In the genomic region with DNA sequence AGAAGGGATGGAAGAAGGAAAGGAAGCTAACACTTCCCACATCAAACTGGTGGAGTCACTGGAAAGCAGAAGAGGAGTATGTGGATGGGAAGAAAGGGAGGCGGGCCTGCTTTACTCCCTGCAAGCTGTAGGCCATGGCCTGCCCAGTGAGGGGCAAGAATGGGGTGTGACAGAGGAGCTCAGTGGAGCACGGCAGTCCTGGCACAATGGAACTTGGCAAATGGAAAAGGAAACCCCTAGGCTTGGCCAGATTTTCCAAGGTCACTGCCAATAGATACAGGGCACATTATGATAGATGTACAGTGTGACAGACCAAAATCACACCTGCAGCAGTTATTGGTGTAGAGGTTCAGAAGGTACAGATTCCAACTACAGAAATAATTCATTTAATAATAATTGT, we compare ENCODE assay signal across 37 cellular contexts.
"Had no signal": no experiment of that assay in that cellular context is flagged by ENCODE, and none has a peak within 500 bp of the region (broad histone marks: within the 10 kb centered on the region; RNA-seq: fewer than 3 reads in every experiment).

No MANE protein-coding gene starts in this region.

- H3K27me3 ChIP-seq: adrenal gland, body of pancreas, brain microvascular endothelial cell, breast epithelium had no signal

- H3K27ac Mint-ChIP-seq: activated B cell treated with CpG ODN at 0.5 μM for 24 hours; activated CD4-positive, alpha-beta memory T cell treated with anti-CD3 and anti-CD28 coated beads for 36 hours; activated CD4-positive, alpha-beta T cell treated with anti-CD3 and anti-CD28 coated beads, Interleukin-2, amount 10 ng/mL, durations not matched to agents 24 days and 14 days; activated CD8-positive, alpha-beta T cell treated with anti-CD3 and anti-CD28 coated beads for 36 hours; activated naive CD4-positive, alpha-beta T cell treated with anti-CD3 and anti-CD28 coated beads for 36 hours; activated naive CD4-positive, alpha-beta T cell treated with anti-CD3 and anti-CD28 coated beads, Interleukin-2, amount 50 U/mL, for 72 hours; activated naive CD8-positive, alpha-beta T cell treated with anti-CD3 and anti-CD28 coated beads for 36 hours; activated T-cell treated with anti-CD3 and anti-CD28 coated beads, Interleukin-2, amount 50 U/mL, for 72 hours; activated T-helper 1 cell treated with anti-CD3 and anti-CD28 coated beads, Interleukin-12 subunit alpha, Interleukin-12 subunit beta, Interleukin-2, Interleukin-4 antibody, amounts not matched to agents 30 ng/mL and 10 ng/mL and 1 ng/mL, durations not matched to agents 14 hours and 24 hours and 36 hours; activated T-helper 17 cell treated with anti-CD3 and anti-CD28 coated beads, Interleukin-2, amount 50 U/mL, for 72 hours; T-helper 1 cell treated with Interleukin-12 subunit alpha and Interleukin-12 subunit beta and Interleukin-4 antibody, amounts not matched to agents 30 μg/mL and 1 μg/mL, for 36 hours; T-helper 2 cell treated with Interferon-gamma antibody and Interleukin-4, amounts not matched to agents 5 μg/mL and 100 μg/mL, for 36 hours had no signal

- DNase-seq: activated B cell treated with CpG ODN at 0.5 μM for 24 hours; activated CD4-positive, alpha-beta memory T cell treated with anti-CD3 and anti-CD28 coated beads for 36 hours; activated CD4-positive, alpha-beta T cell treated with anti-CD3 and anti-CD28 coated beads for 4 hours; activated CD4-positive, alpha-beta T cell treated with anti-CD3 and anti-CD28 coated beads, Interleukin-2, amount 10 ng/mL, durations not matched to agents 24 days and 14 days; activated CD4-positive, alpha-beta T cell treated with anti-CD3 and anti-CD28 coated beads, Interleukin-2, amount 50 U/mL, for 1 hour; activated CD4-positive, alpha-beta T cell treated with anti-CD3 and anti-CD28 coated beads, Interleukin-2, amount 50 U/mL, for 4 hours; activated CD4-positive, CD25-positive, alpha-beta regulatory T cell treated with anti-CD3 and anti-CD28 coated beads, Interleukin-2, amount 50 U/mL, for 72 hours; activated CD8-positive, alpha-beta memory T cell treated with anti-CD3 and anti-CD28 coated beads, Interleukin-2, amount 50 U/mL, for 4 hours; activated CD8-positive, alpha-beta T cell treated with anti-CD3 and anti-CD28 coated beads for 36 hours; activated effector memory CD4-positive, alpha-beta T cell treated with anti-CD3 and anti-CD28 coated beads, Interleukin-2, amount 50 U/mL, for 16 hours; activated gamma-delta T cell treated with Interleukin-2 at 50 U/mL for 16 hours; activated naive CD4-positive, alpha-beta T cell; activated naive CD4-positive, alpha-beta T cell treated with anti-CD3 and anti-CD28 coated beads for 36 hours; activated naive CD4-positive, alpha-beta T cell treated with anti-CD3 and anti-CD28 coated beads, Interleukin-2, amount 50 U/mL, for 16 hours; activated naive CD8-positive, alpha-beta T cell treated with anti-CD3 and anti-CD28 coated beads for 36 hours; activated T-cell treated with anti-CD3 and anti-CD28 coated beads for 4 hours; activated T-cell treated with anti-CD3 and anti-CD28 coated beads, Interleukin-2, amount 50 U/mL, for 1 hour; activated T-cell treated with anti-CD3 and anti-CD28 coated beads, Interleukin-2, amount 50 U/mL, for 4 hours; activated T-cell treated with anti-CD3 and anti-CD28 coated beads, Interleukin-2, amount 50 U/mL, for 72 hours; adrenal gland; amniotic stem cell; aorta; body of pancreas; brain microvascular endothelial cell; caudate nucleus; cerebellar nuclear complex; T-helper 1 cell; T-helper 2 cell; T-helper 9 cell had no signal

- H3K4me1 Mint-ChIP-seq: activated B cell treated with CpG ODN at 0.5 μM for 24 hours; activated CD4-positive, alpha-beta T cell treated with anti-CD3 and anti-CD28 coated beads, Interleukin-2, amount 10 ng/mL, durations not matched to agents 24 days and 14 days; activated naive CD8-positive, alpha-beta T cell treated with anti-CD3 and anti-CD28 coated beads for 36 hours; activated T-helper 17 cell treated with anti-CD3 and anti-CD28 coated beads, Interleukin-2, amount 50 U/mL, for 72 hours; central memory CD8-positive, alpha-beta T cell had no signal

- H3K4me3 ChIP-seq: adrenal gland, body of pancreas, breast epithelium had no signal

- H3K9me3 Mint-ChIP-seq: activated B cell treated with CpG ODN at 0.5 μM for 24 hours; activated CD4-positive, alpha-beta memory T cell treated with anti-CD3 and anti-CD28 coated beads for 36 hours; activated CD4-positive, alpha-beta T cell treated with anti-CD3 and anti-CD28 coated beads, Interleukin-2, amount 10 ng/mL, durations not matched to agents 24 days and 14 days; activated CD8-positive, alpha-beta T cell treated with anti-CD3 and anti-CD28 coated beads for 36 hours; activated naive CD4-positive, alpha-beta T cell treated with anti-CD3 and anti-CD28 coated beads for 36 hours; activated naive CD4-positive, alpha-beta T cell treated with anti-CD3 and anti-CD28 coated beads, Interleukin-2, amount 50 U/mL, for 72 hours; activated naive CD8-positive, alpha-beta T cell treated with anti-CD3 and anti-CD28 coated beads for 36 hours; activated T-cell treated with anti-CD3 and anti-CD28 coated beads, Interleukin-2, amount 50 U/mL, for 4 hours; activated T-cell treated with anti-CD3 and anti-CD28 coated beads, Interleukin-2, amount 50 U/mL, for 72 hours; activated T-helper 1 cell treated with anti-CD3 and anti-CD28 coated beads, Interleukin-12 subunit alpha, Interleukin-12 subunit beta, Interleukin-2, Interleukin-4 antibody, amounts not matched to agents 30 ng/mL and 10 ng/mL and 1 ng/mL, durations not matched to agents 14 hours and 24 hours and 36 hours; activated T-helper 17 cell treated with anti-CD3 and anti-CD28 coated beads, Interleukin-2, amount 50 U/mL, for 72 hours; central memory CD8-positive, alpha-beta T cell; T-helper 1 cell treated with Interleukin-12 subunit alpha and Interleukin-12 subunit beta and Interleukin-4 antibody, amounts not matched to agents 30 μg/mL and 1 μg/mL, for 36 hours; T-helper 2 cell treated with Interferon-gamma antibody and Interleukin-4, amounts not matched to agents 5 μg/mL and 100 μg/mL, for 36 hours had no signal

- ATAC-seq: activated CD8-positive, alpha-beta T cell treated with anti-CD3 and anti-CD28 coated beads for 36 hours; activated naive CD4-positive, alpha-beta T cell treated with anti-CD3 and anti-CD28 coated beads, Interleukin-2, amount 50 U/mL, for 72 hours; activated T-cell treated with anti-CD3 and anti-CD28 coated beads, Interleukin-2, amount 50 U/mL, for 4 hours; activated T-cell treated with anti-CD3 and anti-CD28 coated beads, Interleukin-2, amount 50 U/mL, for 72 hours; activated T-helper 17 cell treated with anti-CD3 and anti-CD28 coated beads, Interleukin-2, amount 50 U/mL, for 72 hours; body of pancreas had no signal

- H3K9me3 ChIP-seq: adrenal gland, body of pancreas, breast epithelium had no signal

- H3K36me3 Mint-ChIP-seq: activated CD4-positive, alpha-beta memory T cell treated with anti-CD3 and anti-CD28 coated beads for 36 hours; activated naive CD4-positive, alpha-beta T cell treated with anti-CD3 and anti-CD28 coated beads, Interleukin-2, amount 50 U/mL, for 72 hours; activated naive CD8-positive, alpha-beta T cell treated with anti-CD3 and anti-CD28 coated beads for 36 hours had no signal

- H3K4me3 Mint-ChIP-seq: activated B cell treated with CpG ODN at 0.5 μM for 24 hours; activated CD4-positive, alpha-beta memory T cell treated with anti-CD3 and anti-CD28 coated beads for 36 hours; activated CD4-positive, alpha-beta T cell treated with anti-CD3 and anti-CD28 coated beads, Interleukin-2, amount 10 ng/mL, durations not matched to agents 24 days and 14 days; activated CD8-positive, alpha-beta T cell treated with anti-CD3 and anti-CD28 coated beads for 36 hours; activated naive CD4-positive, alpha-beta T cell treated with anti-CD3 and anti-CD28 coated beads for 36 hours; activated naive CD8-positive, alpha-beta T cell treated with anti-CD3 and anti-CD28 coated beads for 36 hours; activated T-cell treated with anti-CD3 and anti-CD28 coated beads, Interleukin-2, amount 50 U/mL, for 4 hours; activated T-cell treated with anti-CD3 and anti-CD28 coated beads, Interleukin-2, amount 50 U/mL, for 72 hours; activated T-helper 1 cell treated with anti-CD3 and anti-CD28 coated beads, Interleukin-12 subunit alpha, Interleukin-12 subunit beta, Interleukin-2, Interleukin-4 antibody, amounts not matched to agents 30 ng/mL and 10 ng/mL and 1 ng/mL, durations not matched to agents 14 hours and 24 hours and 36 hours; activated T-helper 17 cell treated with anti-CD3 and anti-CD28 coated beads, Interleukin-2, amount 50 U/mL, for 72 hours; central memory CD8-positive, alpha-beta T cell; T-helper 1 cell treated with Interleukin-12 subunit alpha and Interleukin-12 subunit beta and Interleukin-4 antibody, amounts not matched to agents 30 μg/mL and 1 μg/mL, for 36 hours; T-helper 2 cell treated with Interferon-gamma antibody and Interleukin-4, amounts not matched to agents 5 μg/mL and 100 μg/mL, for 36 hours had no signal

- H3K4me1 ChIP-seq: adrenal gland, body of pancreas, breast epithelium had no signal

- H3K36me3 ChIP-seq: adrenal gland, brain microvascular endothelial cell, breast epithelium had no signal

- H3K27ac ChIP-seq: adrenal gland, body of pancreas, brain microvascular endothelial cell, breast epithelium, VCaP had no signal
